2 cellular contexts compared by ENCODE assay signal in the genomic region with DNA sequence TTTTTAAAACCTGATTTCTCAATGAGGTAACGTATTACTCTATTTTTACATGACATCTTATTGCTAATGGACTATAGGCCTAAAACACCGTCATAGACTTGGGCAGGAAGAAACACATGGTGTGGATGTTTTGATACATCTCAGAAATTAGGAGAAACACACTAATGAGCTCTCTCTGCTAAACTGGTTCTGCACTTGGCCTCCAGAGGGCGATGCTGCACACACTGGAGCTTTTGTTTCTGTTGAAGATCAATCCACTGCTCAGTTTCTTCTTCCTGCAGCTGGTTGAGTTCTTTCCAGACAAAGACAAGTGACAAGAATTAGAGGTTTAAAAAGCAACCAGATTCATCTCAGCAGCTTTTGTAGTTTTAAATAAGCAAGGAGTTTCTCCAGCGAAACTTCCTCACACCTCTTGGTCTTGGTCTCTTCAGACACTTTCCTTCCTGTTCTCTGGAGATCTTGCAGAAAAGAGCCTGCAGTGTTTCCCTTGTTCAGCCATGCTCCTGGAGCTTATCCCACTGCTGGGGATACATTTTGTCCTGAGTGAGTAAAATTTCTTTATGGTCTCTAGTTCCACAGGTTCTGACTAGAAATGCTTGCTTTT.
TF ChIP-seq lines count a peak whose summit lies in the region.

No MANE protein-coding gene starts in this region.

TF ChIP-seq in K562, 482 proteins besides CTCF, POLR2A, EP300 and RAD21 (continued from another document):
- TF ChIP-seq, protein P1, sequence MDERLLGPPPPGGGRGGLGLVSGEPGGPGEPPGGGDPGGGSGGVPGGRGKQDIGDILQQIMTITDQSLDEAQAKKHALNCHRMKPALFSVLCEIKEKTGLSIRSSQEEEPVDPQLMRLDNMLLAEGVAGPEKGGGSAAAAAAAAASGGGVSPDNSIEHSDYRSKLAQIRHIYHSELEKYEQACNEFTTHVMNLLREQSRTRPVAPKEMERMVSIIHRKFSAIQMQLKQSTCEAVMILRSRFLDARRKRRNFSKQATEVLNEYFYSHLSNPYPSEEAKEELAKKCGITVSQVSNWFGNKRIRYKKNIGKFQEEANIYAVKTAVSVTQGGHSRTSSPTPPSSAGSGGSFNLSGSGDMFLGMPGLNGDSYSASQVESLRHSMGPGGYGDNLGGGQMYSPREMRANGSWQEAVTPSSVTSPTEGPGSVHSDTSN (CRISPR knock-in tag; IDR thresholded peaks at IDR 0.05; ENCODE audit: low read depth), result no peak
- TF ChIP-seq, protein P1 (tag; conservative IDR thresholded peaks at IDR 0.05; ENCODE audit: low read depth), result no peak
- TF ChIP-seq, protein P2, sequence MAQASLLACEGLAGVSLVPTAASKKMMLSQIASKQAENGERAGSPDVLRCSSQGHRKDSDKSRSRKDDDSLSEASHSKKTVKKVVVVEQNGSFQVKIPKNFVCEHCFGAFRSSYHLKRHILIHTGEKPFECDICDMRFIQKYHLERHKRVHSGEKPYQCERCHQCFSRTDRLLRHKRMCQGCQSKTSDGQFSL (CRISPR knock-in tag; IDR thresholded peaks at IDR 0.05), result no peak
- TF ChIP-seq, protein P2 (tag; IDR thresholded peaks at IDR 0.05), result no peak
- TF ChIP-seq ZNF77 (CRISPR knock-in tag; IDR thresholded peaks at IDR 0.05) (no peak), HDAC2 (IDR thresholded peaks at IDR 0.05) (no peak)

TF ChIP-seq in liver, 16 proteins besides CTCF, POLR2A, EP300 and RAD21 (continued from another document):
- TF ChIP-seq RXRA (IDR thresholded peaks at IDR 0.05) (no peak), FOXA1 (IDR thresholded peaks at IDR 0.05) (no peak), EGR1 (IDR thresholded peaks at IDR 0.05; ENCODE audit: low read depth in 2 of 2) (no peak)
- TF ChIP-seq, protein P3, sequence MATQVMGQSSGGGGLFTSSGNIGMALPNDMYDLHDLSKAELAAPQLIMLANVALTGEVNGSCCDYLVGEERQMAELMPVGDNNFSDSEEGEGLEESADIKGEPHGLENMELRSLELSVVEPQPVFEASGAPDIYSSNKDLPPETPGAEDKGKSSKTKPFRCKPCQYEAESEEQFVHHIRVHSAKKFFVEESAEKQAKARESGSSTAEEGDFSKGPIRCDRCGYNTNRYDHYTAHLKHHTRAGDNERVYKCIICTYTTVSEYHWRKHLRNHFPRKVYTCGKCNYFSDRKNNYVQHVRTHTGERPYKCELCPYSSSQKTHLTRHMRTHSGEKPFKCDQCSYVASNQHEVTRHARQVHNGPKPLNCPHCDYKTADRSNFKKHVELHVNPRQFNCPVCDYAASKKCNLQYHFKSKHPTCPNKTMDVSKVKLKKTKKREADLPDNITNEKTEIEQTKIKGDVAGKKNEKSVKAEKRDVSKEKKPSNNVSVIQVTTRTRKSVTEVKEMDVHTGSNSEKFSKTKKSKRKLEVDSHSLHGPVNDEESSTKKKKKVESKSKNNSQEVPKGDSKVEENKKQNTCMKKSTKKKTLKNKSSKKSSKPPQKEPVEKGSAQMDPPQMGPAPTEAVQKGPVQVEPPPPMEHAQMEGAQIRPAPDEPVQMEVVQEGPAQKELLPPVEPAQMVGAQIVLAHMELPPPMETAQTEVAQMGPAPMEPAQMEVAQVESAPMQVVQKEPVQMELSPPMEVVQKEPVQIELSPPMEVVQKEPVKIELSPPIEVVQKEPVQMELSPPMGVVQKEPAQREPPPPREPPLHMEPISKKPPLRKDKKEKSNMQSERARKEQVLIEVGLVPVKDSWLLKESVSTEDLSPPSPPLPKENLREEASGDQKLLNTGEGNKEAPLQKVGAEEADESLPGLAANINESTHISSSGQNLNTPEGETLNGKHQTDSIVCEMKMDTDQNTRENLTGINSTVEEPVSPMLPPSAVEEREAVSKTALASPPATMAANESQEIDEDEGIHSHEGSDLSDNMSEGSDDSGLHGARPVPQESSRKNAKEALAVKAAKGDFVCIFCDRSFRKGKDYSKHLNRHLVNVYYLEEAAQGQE (IDR thresholded peaks at IDR 0.05), result no peak
